23 cellular contexts compared by ENCODE assay signal in the genomic region with DNA sequence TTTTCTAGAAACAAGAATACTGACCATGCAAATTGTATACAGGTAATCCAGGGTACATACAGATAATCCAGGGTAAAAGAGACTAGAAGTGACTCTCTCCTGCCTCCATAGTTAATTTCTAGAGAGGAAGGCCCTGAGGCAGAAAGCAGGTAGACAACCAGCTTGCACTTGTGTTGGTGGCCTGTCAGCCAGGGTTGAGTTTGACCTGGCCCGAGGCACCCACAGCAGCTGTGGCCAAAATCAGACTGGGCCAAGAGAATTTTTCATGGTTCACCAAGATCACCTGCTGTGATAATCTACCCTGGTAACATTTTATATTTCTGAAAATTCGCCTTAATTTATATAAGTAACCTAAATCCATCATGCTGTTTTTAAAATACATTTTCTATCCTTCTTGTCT.
"Had no signal": no experiment of that assay in that cellular context is flagged by ENCODE, and none has a peak within 500 bp of the region (broad histone marks: within the 10 kb centered on the region; RNA-seq: fewer than 3 reads in every experiment).

No MANE protein-coding gene starts in this region.

- H3K36me3 Mint-ChIP-seq: natural killer cell treated with Interleukin-12 subunit alpha and Interleukin-12 subunit beta and Interleukin-15 and Interleukin-18, amount 100 ng/mL, for 72 hours; stimulated activated naive B cell treated with anti-CD40 and anti-IgM and Interleukin-4, amounts not matched to agents 10 μg/mL and 1 μg/mL and 100 μg/mL, for 72 hours had no signal

- H3K4me2 ChIP-seq: hepatocyte had no signal

- H3K27ac Mint-ChIP-seq: dendritic cell treated with granulocyte-macrophage colony-stimulating factor and Interleukin-4, amounts not matched to agents 40 ng/mL and 50 ng/mL, for 4 days; natural killer cell treated with Interleukin-12 subunit alpha and Interleukin-12 subunit beta and Interleukin-15 and Interleukin-18, amount 100 ng/mL, for 72 hours; stimulated activated naive B cell treated with anti-CD40 and anti-IgM and Interleukin-4, amounts not matched to agents 10 μg/mL and 1 μg/mL and 100 μg/mL, for 72 hours; stimulated activated naive CD8-positive, alpha-beta T cell treated with anti-CD3 and anti-CD28 coated beads, Interleukin-15, amount 100 ng/mL, for 72 hours had no signal

- H3K27me3 Mint-ChIP-seq: dendritic cell treated with granulocyte-macrophage colony-stimulating factor and Interleukin-4, amounts not matched to agents 40 ng/mL and 50 ng/mL, for 4 days; natural killer cell treated with Interleukin-12 subunit alpha and Interleukin-12 subunit beta and Interleukin-15 and Interleukin-18, amount 100 ng/mL, for 72 hours; stimulated activated naive B cell treated with anti-CD40 and anti-IgM and Interleukin-4, amounts not matched to agents 10 μg/mL and 1 μg/mL and 100 μg/mL, for 72 hours; stimulated activated naive CD8-positive, alpha-beta T cell treated with anti-CD3 and anti-CD28 coated beads, Interleukin-15, amount 100 ng/mL, for 72 hours had no signal

- DNase-seq: foreskin melanocyte; head of caudate nucleus; kidney; left cardiac atrium; left ventricle myocardium superior; mesenchymal stem cell; midbrain; retina; right lobe of liver; spleen; stimulated activated CD4-positive, alpha-beta T cell treated with anti-CD3 and anti-CD28 coated beads, Interleukin-15, amount 100 ng/mL, for 24 hours; stimulated activated CD4-positive, alpha-beta T cell treated with anti-CD3 and anti-CD28 coated beads, Interleukin-1b, Interleukin-23, amount 100 ng/mL, for 48 hours; stimulated activated CD4-positive, alpha-beta T cell treated with anti-CD3 and anti-CD28 coated beads, Interleukin-4, amount 100 ng/mL, for 24 hours; stimulated activated naive B cell treated with anti-CD40 and anti-IgM and Interleukin-4, amounts not matched to agents 10 μg/mL and 1 μg/mL and 100 μg/mL, for 72 hours; stimulated activated naive CD8-positive, alpha-beta T cell treated with anti-CD3 and anti-CD28 coated beads, Interleukin-15, amount 100 ng/mL, for 72 hours; trophoblast cell had no signal

- H3K4me3 Mint-ChIP-seq: dendritic cell treated with granulocyte-macrophage colony-stimulating factor and Interleukin-4, amounts not matched to agents 40 ng/mL and 50 ng/mL, for 4 days; natural killer cell treated with Interleukin-12 subunit alpha and Interleukin-12 subunit beta and Interleukin-15 and Interleukin-18, amount 100 ng/mL, for 72 hours; stimulated activated naive B cell treated with anti-CD40 and anti-IgM and Interleukin-4, amounts not matched to agents 10 μg/mL and 1 μg/mL and 100 μg/mL, for 72 hours; stimulated activated naive CD8-positive, alpha-beta T cell treated with anti-CD3 and anti-CD28 coated beads, Interleukin-15, amount 100 ng/mL, for 72 hours had no signal

- H3K27me3 ChIP-seq: hepatocyte, right lobe of liver, spleen had no signal

- H3K36me3 ChIP-seq: prostate gland, right lobe of liver, spleen, thoracic aorta had no signal

- H3K4me3 ChIP-seq: hepatocyte, lung, prostate gland, right lobe of liver, spleen, thoracic aorta had no signal

- H3K27ac ChIP-seq: hepatocyte, parathyroid adenoma, prostate gland, right lobe of liver, spleen, thoracic aorta had no signal

- H2AFZ ChIP-seq: hepatocyte, parathyroid adenoma had no signal

- H3K9ac ChIP-seq: parathyroid adenoma had no signal

- H3K4me1 ChIP-seq: parathyroid adenoma, prostate gland, right lobe of liver, spleen had no signal

- H3K9me3 ChIP-seq: prostate gland, thoracic aorta had no signal

- H3K79me2 ChIP-seq: hepatocyte, parathyroid adenoma had no signal

- ATAC-seq: left cardiac atrium; left ventricle myocardium superior; natural killer cell treated with Interleukin-12 subunit alpha and Interleukin-12 subunit beta and Interleukin-15 and Interleukin-18, amount 100 ng/mL, for 72 hours; stimulated activated naive B cell treated with anti-CD40 and anti-IgM and Interleukin-4, amounts not matched to agents 10 μg/mL and 1 μg/mL and 100 μg/mL, for 72 hours; stimulated activated naive CD8-positive, alpha-beta T cell treated with anti-CD3 and anti-CD28 coated beads, Interleukin-15, amount 100 ng/mL, for 72 hours had no signal

- H3K4me1 Mint-ChIP-seq: stimulated activated naive B cell treated with anti-CD40 and anti-IgM and Interleukin-4, amounts not matched to agents 10 μg/mL and 1 μg/mL and 100 μg/mL, for 72 hours; stimulated activated naive CD8-positive, alpha-beta T cell treated with anti-CD3 and anti-CD28 coated beads, Interleukin-15, amount 100 ng/mL, for 72 hours had no signal
